In genomic region chr4:1289232-1290164, GRCh38 we compare ENCODE assay signal across 1 cellular context.
TF ChIP-seq lines count a peak whose summit lies in the region.

Gene MAEA, plus strand, starts transcription at chr4:1289891. Its CDS starts 23 bp downstream, at chr4:1289914.

TF ChIP-seq in HepG2, 621 proteins besides CTCF, POLR2A, EP300 and RAD21 (continued from another document and continues in another):
- TF ChIP-seq PAXIP1 (CRISPR knock-in tag; conservative IDR thresholded peaks at IDR 0.05) (peak; percentile 34; the same call in 1 of the 2 replicates), REXO4 (CRISPR knock-in tag; IDR thresholded peaks at IDR 0.05; ENCODE audit: borderline replicate concordance) (no peak), THAP11 (CRISPR knock-in tag; IDR thresholded peaks at IDR 0.05) (peak; percentile 91), SMARCC2 (IDR thresholded peaks at IDR 0.05) (no peak), LCORL (IDR thresholded peaks at IDR 0.05) (no peak), LCORL (CRISPR knock-in tag; IDR thresholded peaks at IDR 0.05) (no peak), ZNF562 (CRISPR knock-in tag; IDR thresholded peaks at IDR 0.05; ENCODE audit: borderline replicate concordance) (no peak), ZNF569 (CRISPR knock-in tag; IDR thresholded peaks at IDR 0.05; ENCODE audit: borderline replicate concordance) (no peak), KMT2B (CRISPR knock-in tag; IDR thresholded peaks at IDR 0.05) (peak; percentile 80), NAIF1 (CRISPR knock-in tag; IDR thresholded peaks at IDR 0.05; ENCODE audit: borderline replicate concordance) (no peak), E2F1 (CRISPR knock-in tag; IDR thresholded peaks at IDR 0.05) (peak; percentile 88), NR2F2 (IDR thresholded peaks at IDR 0.05; ENCODE audit: borderline replicate concordance, low read depth) (no peak), NCOA2 (CRISPR knock-in tag; IDR thresholded peaks at IDR 0.05) (peak; percentile 60; the same call in 1 of the 2 replicates), RFX1 (IDR thresholded peaks at IDR 0.05) (no peak), RFX3 (CRISPR knock-in tag; IDR thresholded peaks at IDR 0.05) (no peak), EHMT2 (IDR thresholded peaks at IDR 0.05; ENCODE audit: borderline replicate concordance, low read depth, low read length) (no peak), ZSCAN31 (CRISPR knock-in tag; IDR thresholded peaks at IDR 0.05; ENCODE audit: low read depth) (no peak), ZFP91 (CRISPR knock-in tag; IDR thresholded peaks at IDR 0.05; ENCODE audit: borderline replicate concordance) (peak; percentile 77), KLF11 (CRISPR knock-in tag; IDR thresholded peaks at IDR 0.05) (no peak), ZNF678 (CRISPR knock-in tag; IDR thresholded peaks at IDR 0.05) (no peak), TIGD3 (CRISPR knock-in tag; IDR thresholded peaks at IDR 0.05; ENCODE audit: borderline replicate concordance) (no peak), ZNF414 (CRISPR knock-in tag; IDR thresholded peaks at IDR 0.05) (no peak), CREB1 (IDR thresholded peaks at IDR 0.05) (peak; percentile 84), CREB1 (CRISPR knock-in tag; IDR thresholded peaks at IDR 0.05) (peak; percentile 93), FOSL1 (CRISPR knock-in tag; IDR thresholded peaks at IDR 0.05; ENCODE audit: borderline replicate concordance) (no peak), ARNT (IDR thresholded peaks at IDR 0.05) (no peak), PAF1 (CRISPR knock-in tag; IDR thresholded peaks at IDR 0.05) (no peak), YY1 (IDR thresholded peaks at IDR 0.05; ENCODE audit: insufficient read depth, insufficient replicate concordance, low read depth, low read length) (peak; percentile 96), KDM3A (CRISPR knock-in tag; IDR thresholded peaks at IDR 0.05; ENCODE audit: low read depth) (no peak), POLR2AphosphoS5 (IDR thresholded peaks at IDR 0.05; ENCODE audit: low read depth, low read length) (peak; percentile 81), ZNF660 (CRISPR knock-in tag; IDR thresholded peaks at IDR 0.05; ENCODE audit: borderline replicate concordance, low read depth) (no peak), ZNF598 (CRISPR knock-in tag; IDR thresholded peaks at IDR 0.05; ENCODE audit: borderline replicate concordance) (no peak), CSRNP1 (CRISPR knock-in tag; IDR thresholded peaks at IDR 0.05) (no peak; the same call in 1 of the 2 replicates), ZBTB37 (CRISPR knock-in tag; IDR thresholded peaks at IDR 0.05) (no peak)
- TF ChIP-seq, protein P1, sequence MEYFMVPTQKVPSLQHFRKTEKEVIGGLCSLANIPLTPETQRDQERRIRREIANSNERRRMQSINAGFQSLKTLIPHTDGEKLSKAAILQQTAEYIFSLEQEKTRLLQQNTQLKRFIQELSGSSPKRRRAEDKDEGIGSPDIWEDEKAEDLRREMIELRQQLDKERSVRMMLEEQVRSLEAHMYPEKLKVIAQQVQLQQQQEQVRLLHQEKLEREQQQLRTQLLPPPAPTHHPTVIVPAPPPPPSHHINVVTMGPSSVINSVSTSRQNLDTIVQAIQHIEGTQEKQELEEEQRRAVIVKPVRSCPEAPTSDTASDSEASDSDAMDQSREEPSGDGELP (IDR thresholded peaks at IDR 0.05; ENCODE audit: borderline replicate concordance, low read depth), result 0 out of 2 replicates have a peak, but pooled peaks have one; percentile 12
- TF ChIP-seq, protein P2, sequence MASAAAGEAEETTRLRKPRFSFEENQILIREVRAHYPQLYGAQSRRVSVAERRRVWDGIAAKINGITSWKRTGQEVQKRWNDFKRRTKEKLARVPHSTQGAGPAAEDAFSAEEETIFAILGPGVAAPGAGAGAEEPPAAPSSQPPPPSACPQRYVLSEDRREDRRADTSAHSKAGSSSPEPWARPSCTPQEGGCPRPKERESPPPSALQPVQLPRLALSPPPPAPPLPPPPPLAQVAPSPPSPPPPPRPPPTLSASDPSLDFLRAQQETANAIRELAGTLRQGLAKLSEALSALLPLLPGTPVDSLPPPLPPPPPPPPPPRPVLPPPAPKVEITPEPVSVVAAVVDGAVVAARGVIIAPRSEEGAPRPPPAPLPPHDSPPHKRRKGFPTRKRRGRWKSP (CRISPR knock-in tag; IDR thresholded peaks at IDR 0.05), result 0 out of 2 replicates have a peak, but pooled peaks have one; percentile 44
- TF ChIP-seq, protein P3, sequence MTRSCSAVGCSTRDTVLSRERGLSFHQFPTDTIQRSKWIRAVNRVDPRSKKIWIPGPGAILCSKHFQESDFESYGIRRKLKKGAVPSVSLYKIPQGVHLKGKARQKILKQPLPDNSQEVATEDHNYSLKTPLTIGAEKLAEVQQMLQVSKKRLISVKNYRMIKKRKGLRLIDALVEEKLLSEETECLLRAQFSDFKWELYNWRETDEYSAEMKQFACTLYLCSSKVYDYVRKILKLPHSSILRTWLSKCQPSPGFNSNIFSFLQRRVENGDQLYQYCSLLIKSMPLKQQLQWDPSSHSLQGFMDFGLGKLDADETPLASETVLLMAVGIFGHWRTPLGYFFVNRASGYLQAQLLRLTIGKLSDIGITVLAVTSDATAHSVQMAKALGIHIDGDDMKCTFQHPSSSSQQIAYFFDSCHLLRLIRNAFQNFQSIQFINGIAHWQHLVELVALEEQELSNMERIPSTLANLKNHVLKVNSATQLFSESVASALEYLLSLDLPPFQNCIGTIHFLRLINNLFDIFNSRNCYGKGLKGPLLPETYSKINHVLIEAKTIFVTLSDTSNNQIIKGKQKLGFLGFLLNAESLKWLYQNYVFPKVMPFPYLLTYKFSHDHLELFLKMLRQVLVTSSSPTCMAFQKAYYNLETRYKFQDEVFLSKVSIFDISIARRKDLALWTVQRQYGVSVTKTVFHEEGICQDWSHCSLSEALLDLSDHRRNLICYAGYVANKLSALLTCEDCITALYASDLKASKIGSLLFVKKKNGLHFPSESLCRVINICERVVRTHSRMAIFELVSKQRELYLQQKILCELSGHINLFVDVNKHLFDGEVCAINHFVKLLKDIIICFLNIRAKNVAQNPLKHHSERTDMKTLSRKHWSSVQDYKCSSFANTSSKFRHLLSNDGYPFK (CRISPR knock-in tag; IDR thresholded peaks at IDR 0.05; ENCODE audit: borderline replicate concordance), result no peak; the same call in 1 of the 2 replicates
- TF ChIP-seq, protein P4, sequence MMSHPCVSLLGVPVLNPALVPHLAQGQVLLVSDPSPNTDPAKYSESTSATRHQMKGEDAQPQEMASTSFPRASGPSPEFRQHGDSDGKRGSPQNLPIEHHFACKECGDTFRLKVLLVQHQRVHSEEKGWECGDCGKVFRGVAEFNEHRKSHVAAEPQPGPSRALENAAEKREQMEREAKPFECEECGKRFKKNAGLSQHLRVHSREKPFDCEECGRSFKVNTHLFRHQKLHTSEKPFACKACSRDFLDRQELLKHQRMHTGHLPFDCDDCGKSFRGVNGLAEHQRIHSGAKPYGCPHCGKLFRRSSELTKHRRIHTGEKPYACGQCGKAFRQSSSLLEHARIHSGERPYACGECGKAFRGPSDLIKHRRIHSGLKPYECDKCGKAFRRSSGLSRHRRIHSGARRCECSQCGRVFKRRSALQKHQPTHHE (CRISPR knock-in tag; IDR thresholded peaks at IDR 0.05; ENCODE audit: borderline replicate concordance), result no peak
- TF ChIP-seq, protein P5, sequence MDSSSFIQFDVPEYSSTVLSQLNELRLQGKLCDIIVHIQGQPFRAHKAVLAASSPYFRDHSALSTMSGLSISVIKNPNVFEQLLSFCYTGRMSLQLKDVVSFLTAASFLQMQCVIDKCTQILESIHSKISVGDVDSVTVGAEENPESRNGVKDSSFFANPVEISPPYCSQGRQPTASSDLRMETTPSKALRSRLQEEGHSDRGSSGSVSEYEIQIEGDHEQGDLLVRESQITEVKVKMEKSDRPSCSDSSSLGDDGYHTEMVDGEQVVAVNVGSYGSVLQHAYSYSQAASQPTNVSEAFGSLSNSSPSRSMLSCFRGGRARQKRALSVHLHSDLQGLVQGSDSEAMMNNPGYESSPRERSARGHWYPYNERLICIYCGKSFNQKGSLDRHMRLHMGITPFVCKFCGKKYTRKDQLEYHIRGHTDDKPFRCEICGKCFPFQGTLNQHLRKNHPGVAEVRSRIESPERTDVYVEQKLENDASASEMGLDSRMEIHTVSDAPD (CRISPR knock-in tag; IDR thresholded peaks at IDR 0.05), result no peak
- TF ChIP-seq, protein P6, sequence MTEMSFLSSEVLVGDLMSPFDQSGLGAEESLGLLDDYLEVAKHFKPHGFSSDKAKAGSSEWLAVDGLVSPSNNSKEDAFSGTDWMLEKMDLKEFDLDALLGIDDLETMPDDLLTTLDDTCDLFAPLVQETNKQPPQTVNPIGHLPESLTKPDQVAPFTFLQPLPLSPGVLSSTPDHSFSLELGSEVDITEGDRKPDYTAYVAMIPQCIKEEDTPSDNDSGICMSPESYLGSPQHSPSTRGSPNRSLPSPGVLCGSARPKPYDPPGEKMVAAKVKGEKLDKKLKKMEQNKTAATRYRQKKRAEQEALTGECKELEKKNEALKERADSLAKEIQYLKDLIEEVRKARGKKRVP (CRISPR knock-in tag; IDR thresholded peaks at IDR 0.05), result 0 out of 4 replicates have a peak, but pooled peaks of 1 of the 2 experiments have one; percentile 50
